ENCODE assay signal across 13 cellular contexts in genomic region chr10:87661861-87662785, GRCh38. TPM values are rescaled to one million over a fixed set of nuclear protein-coding genes. Genes with fewer than 3 reads are reported as not detected.
DNase-seq lines count a peak whose midpoint lies in the region; ATAC-seq and TF ChIP-seq lines count a peak whose summit lies in the region.
"Had no signal": no experiment of that assay in that cellular context is flagged by ENCODE, and none has a peak within 500 bp of the region (broad histone marks: within the 10 kb centered on the region; RNA-seq: fewer than 3 reads in every experiment).

No MANE protein-coding gene starts in this region.

- no CpG with 5 or more reads among the region's 6 CpGs for WGBS in mesendoderm (ENCODE audit: extremely low coverage, insufficient coverage, low lambda C conversion rate)
- 94% methylated on average over 6 of the region's 6 CpGs for WGBS in esophagus muscularis mucosa

- TF ChIP-seq POLR2A in esophagus muscularis mucosa (IDR thresholded peaks at IDR 0.05; ENCODE audit: low read depth): no peak

- ATAC-seq in HG02981 (IDR thresholded peaks at IDR 0.05; ENCODE audit: unreplicated experiment): no peak
- ATAC-seq: activated CD8-positive, alpha-beta T cell treated with anti-CD3 and anti-CD28 coated beads for 36 hours had no signal

- H3K27ac ChIP-seq in mesendoderm (ENCODE audit: low read depth, low read length) (no peak overlapping the region), esophagus muscularis mucosa (replicated peaks in 1 of 4) (no peak overlapping the region)
- H3K27ac ChIP-seq: skin epidermis had no signal

- no peak for TF ChIP-seq CTCF in esophagus muscularis mucosa (IDR thresholded peaks at IDR 0.05)

- no peak overlapping the region for H2BK15ac ChIP-seq in mesendoderm (replicated peaks; ENCODE audit: low read depth)

- peaks cover 1% of the 10 kb centered on the region for H3K79me1 ChIP-seq in mesendoderm (ENCODE audit: low read length)

- peak overlapping the region; percentile 24 for H3K4ac ChIP-seq in mesendoderm (ENCODE audit: low read depth, low read length)

- peaks cover 3% of the 10 kb centered on the region for H3K79me2 ChIP-seq in mesendoderm (ENCODE audit: control insufficient read depth, insufficient read depth, low read length)

- no peak overlapping the region for H4K8ac ChIP-seq in mesendoderm (ENCODE audit: low read depth, low read length)

- DNase-seq in AG20443 (ENCODE audit: low spot score) (peak; percentile 10), mesendoderm (peak; percentile 85), esophagus muscularis mucosa (ENCODE audit: extremely low spot score) (no peak), HPDE6-E6E7 (ENCODE audit: extremely low spot score) (no peak), NCI-H1417 (lab: John Stamatoyannopoulos, UW) (no peak)
- DNase-seq: activated CD8-positive, alpha-beta T cell treated with anti-CD3 and anti-CD28 coated beads for 36 hours; NCI-H2081 treated with DMSO at 0.1 percent for 48 hours; T-helper 1 cell; uterus had no signal

- H2AK5ac ChIP-seq in mesendoderm (ENCODE audit: low read length): no peak overlapping the region

- H3K36me3 ChIP-seq in endocrine pancreas (ENCODE audit: control insufficient read depth, insufficient read depth, low read length): no peaks in the 10 kb centered on the region
- no peaks in the 10 kb centered on the region for H3K36me3 ChIP-seq in mesendoderm (ENCODE audit: control insufficient read depth, insufficient read depth, low read length)
- peaks cover 0 to 7% (median 2%) of the 10 kb centered on the region in 4 donors for H3K36me3 ChIP-seq in esophagus muscularis mucosa
- H3K36me3 ChIP-seq: uterus had no signal

- H3K18ac ChIP-seq in mesendoderm (ENCODE audit: low read length): no peak overlapping the region

- no peak overlapping the region for H2BK120ac ChIP-seq in mesendoderm (ENCODE audit: low read depth, low read length)

- H3K4me3 ChIP-seq in endocrine pancreas (ENCODE audit: control insufficient read depth, insufficient read depth, low read length) (peak overlapping the region; percentile 80), mesendoderm (ENCODE audit: low read length) (no peak overlapping the region), esophagus muscularis mucosa (peak overlapping the region in 1 of 4 donors; percentile 71)
- H3K4me3 ChIP-seq: uterus had no signal

- peaks cover 4% of the 10 kb centered on the region for H3K4me1 ChIP-seq in endocrine pancreas (ENCODE audit: control insufficient read depth, insufficient read depth, low read length)
- no peaks in the 10 kb centered on the region for H3K4me1 ChIP-seq in mesendoderm (ENCODE audit: control insufficient read depth, low read depth, low read length)
- H3K4me1 ChIP-seq in esophagus muscularis mucosa: peaks cover 2 to 26% (median 22%) of the 10 kb centered on the region in 4 donors
- H3K4me1 ChIP-seq: uterus had no signal

- H3K27me3 ChIP-seq in endocrine pancreas (ENCODE audit: control insufficient read depth, insufficient read depth, low read length): no peaks in the 10 kb centered on the region
- no peaks in the 10 kb centered on the region for H3K27me3 ChIP-seq in mesendoderm (ENCODE audit: insufficient read depth, low read length, poor library complexity)
- H3K27me3 ChIP-seq in esophagus muscularis mucosa: peaks cover 0 to 44% (median 4%) of the 10 kb centered on the region in 4 donors
- H3K27me3 ChIP-seq: uterus had no signal

- H3K23ac ChIP-seq in mesendoderm (ENCODE audit: low read length): no peak overlapping the region

- TF ChIP-seq EP300 in esophagus muscularis mucosa (IDR thresholded peaks at IDR 0.05): no peak

- H2BK5ac ChIP-seq in mesendoderm (ENCODE audit: low read length): no peak overlapping the region

- no peak overlapping the region for H4K5ac ChIP-seq in mesendoderm (ENCODE audit: low read length)

- no peak overlapping the region for H3K4me2 ChIP-seq in mesendoderm (ENCODE audit: low read length)

- intact Hi-C loops in esophagus muscularis mucosa (cut with DNase I): no loop called here

- H3K9ac ChIP-seq in endocrine pancreas (ENCODE audit: control insufficient read depth, insufficient read depth, low read length): peak overlapping the region; percentile 4
- no peak overlapping the region for H3K9ac ChIP-seq in mesendoderm (ENCODE audit: low read length)

- H3K9me3 ChIP-seq in endocrine pancreas (ENCODE audit: control insufficient read depth, low read length): no peaks in the 10 kb centered on the region
- H3K9me3 ChIP-seq in esophagus muscularis mucosa: no peaks in the 10 kb centered on the region
- H3K9me3 ChIP-seq: uterus had no signal

- no peak overlapping the region for H3K56ac ChIP-seq in mesendoderm (ENCODE audit: low read length)

TF ChIP-seq in PFSK-1, 5 proteins besides CTCF, POLR2A, EP300 and RAD21:
- TF ChIP-seq FOXP2 (optimal IDR thresholded peaks at IDR 0.05; ENCODE audit: borderline replicate concordance, extremely low read depth, extremely low read length, insufficient read depth): no peak
- 0 out of 2 replicates have a peak, but pooled peaks have one; percentile 36 for TF ChIP-seq TAF1 (IDR thresholded peaks at IDR 0.05; ENCODE audit: borderline replicate concordance, insufficient read depth, low read length)
- TF ChIP-seq REST (IDR thresholded peaks at IDR 0.05; ENCODE audit: insufficient read depth in 1 of 2, low read depth in 2 of 2, low read length in 2 of 2): no peak
- no peak for TF ChIP-seq POLR2AphosphoS5 (IDR thresholded peaks at IDR 0.05; ENCODE audit: low read depth, low read length)

RNA-seq across cellular contexts. Expression of gene PAPSS2, which starts 2.4 kb away (rescaled TPM):
- 62.4 TPM for polyA plus RNA-seq in PFSK-1 (2012; ENCODE audit: insufficient read length, low read depth)
- polyA plus RNA-seq in mesendoderm (2013, experiment 1 of 2): 12.7 TPM
- 12.6 TPM for polyA plus RNA-seq in mesendoderm (2013, experiment 2 of 2)
- total RNA-seq in esophagus muscularis mucosa: 10 to 100 TPM in 3 of 4 donors, 1 to 10 TPM in 1; 9.6 to 16.7 (median 14.9) TPM

Comparison
In these comparisons a context has a peak if more than half of its experiments do, and no peak if none do; other contexts are left out.
1. DNase-seq: peak in AG20443 (single experiment) and mesendoderm (single experiment); none in esophagus muscularis mucosa (single experiment), HPDE6-E6E7 (single experiment) and NCI-H1417 (0 of 3).